ENCODE assay signal across 2 cellular contexts in genomic region chr12:56749853-56750252, GRCh38.
TF ChIP-seq lines count a peak whose summit lies in the region.

No MANE protein-coding gene starts in this region.

TF ChIP-seq in GM23338, 12 proteins besides CTCF, POLR2A, EP300 and RAD21 (continued from another document):
- TF ChIP-seq ZNF462 (CRISPR knock-in tag; IDR thresholded peaks at IDR 0.05): no peak
- TF ChIP-seq ZNF114 (CRISPR knock-in tag; IDR thresholded peaks at IDR 0.05): no peak

TF ChIP-seq in HEK293T, 16 proteins besides CTCF, POLR2A, EP300 and RAD21 (continued from another document):
- TF ChIP-seq TARDBP (IDR thresholded peaks at IDR 0.05) (no peak), FOXA1 (IDR thresholded peaks at IDR 0.05) (no peak), FOXK2 (IDR thresholded peaks at IDR 0.05) (no peak), ZNF384 (IDR thresholded peaks at IDR 0.05) (no peak), FOXM1 (IDR thresholded peaks at IDR 0.05; ENCODE audit: borderline replicate concordance) (no peak), BHLHE40 (IDR thresholded peaks at IDR 0.05; ENCODE audit: borderline replicate concordance) (no peak), SUZ12 (IDR thresholded peaks at IDR 0.05) (no peak), HDGF (IDR thresholded peaks at IDR 0.05; ENCODE audit: borderline replicate concordance) (no peak), ARNT (IDR thresholded peaks at IDR 0.05) (no peak), NFRKB (IDR thresholded peaks at IDR 0.05) (no peak)
